Comparison of ENCODE assay signal across 1 cellular context in genomic region chr1:147625274-147625986, GRCh38.
TF ChIP-seq lines count a peak whose summit lies in the region.

No MANE protein-coding gene starts in this region.

TF ChIP-seq in SK-N-SH, 30 proteins besides CTCF, POLR2A, EP300 and RAD21 (continued from another document):
- no peak for TF ChIP-seq REST (IDR thresholded peaks at IDR 0.05; ENCODE audit: low read depth, low read length)
- TF ChIP-seq POLR2AphosphoS5 (IDR thresholded peaks at IDR 0.05; ENCODE audit: low read depth, low read length) = no peak
- TF ChIP-seq ELF1 (IDR thresholded peaks at IDR 0.05) = no peak
- no peak for TF ChIP-seq PBX3 (IDR thresholded peaks at IDR 0.05)
